ENCODE assay signal across 1 cellular context in genomic region chr11:77435972-77436371, GRCh38.
TF ChIP-seq lines count a peak whose summit lies in the region.

No MANE protein-coding gene starts in this region.

TF ChIP-seq in GM23338, 12 proteins besides CTCF, POLR2A, EP300 and RAD21 (continued from another document):
- TF ChIP-seq ZNF462 (CRISPR knock-in tag; IDR thresholded peaks at IDR 0.05), result no peak
- TF ChIP-seq POLR2AphosphoS5 (IDR thresholded peaks at IDR 0.05; ENCODE audit: low read depth), result no peak
- no peak for TF ChIP-seq CREB1 (CRISPR knock-in tag; IDR thresholded peaks at IDR 0.05; ENCODE audit: low read depth)
- no peak for TF ChIP-seq REST (IDR thresholded peaks at IDR 0.05; ENCODE audit: unreplicated experiment)
TF ChIP-seq in GM23338: peak in this region for 0.
